15 cellular contexts compared by ENCODE assay signal in genomic region chr19:49845433-49845832, GRCh38.
"Had no signal": no experiment of that assay in that cellular context is flagged by ENCODE, and none has a peak within 500 bp of the region (broad histone marks: within the 10 kb centered on the region; RNA-seq: fewer than 3 reads in every experiment).

No MANE protein-coding gene starts in this region.

- H3K9me3 ChIP-seq: left lung, pancreas, testis had no signal

- H3K27ac Mint-ChIP-seq: activated CD4-positive, alpha-beta memory T cell treated with anti-CD3 and anti-CD28 coated beads for 36 hours; activated naive CD8-positive, alpha-beta T cell treated with anti-CD3 and anti-CD28 coated beads for 36 hours; nephron progenitor cell; stimulated activated naive CD8-positive, alpha-beta T cell treated with anti-CD3 and anti-CD28 coated beads, Interleukin-15, amount 100 ng/mL, for 72 hours had no signal

- ATAC-seq: activated T-cell treated with anti-CD3 and anti-CD28 coated beads, Interleukin-2, amount 50 U/mL, for 4 hours; esophagus mucosa; heart left ventricle; left lung; pancreas; stimulated activated naive CD8-positive, alpha-beta T cell treated with anti-CD3 and anti-CD28 coated beads, Interleukin-15, amount 100 ng/mL, for 72 hours had no signal

- H3K27ac ChIP-seq: heart left ventricle, left lung, pancreas, testis had no signal

- H3K27me3 Mint-ChIP-seq: activated CD4-positive, alpha-beta memory T cell treated with anti-CD3 and anti-CD28 coated beads for 36 hours; stimulated activated naive CD8-positive, alpha-beta T cell treated with anti-CD3 and anti-CD28 coated beads, Interleukin-15, amount 100 ng/mL, for 72 hours had no signal

- H3K4me3 Mint-ChIP-seq: activated CD4-positive, alpha-beta memory T cell treated with anti-CD3 and anti-CD28 coated beads for 36 hours; activated naive CD8-positive, alpha-beta T cell treated with anti-CD3 and anti-CD28 coated beads for 36 hours; activated T-cell treated with anti-CD3 and anti-CD28 coated beads, Interleukin-2, amount 50 U/mL, for 4 hours; nephron progenitor cell; stimulated activated naive CD8-positive, alpha-beta T cell treated with anti-CD3 and anti-CD28 coated beads, Interleukin-15, amount 100 ng/mL, for 72 hours had no signal

- H3K36me3 ChIP-seq: left lung had no signal

- DNase-seq: activated CD4-positive, alpha-beta memory T cell treated with anti-CD3 and anti-CD28 coated beads for 36 hours; activated CD4-positive, alpha-beta T cell treated with anti-CD3 and anti-CD28 coated beads for 1 hour; activated gamma-delta T cell; activated naive CD8-positive, alpha-beta T cell treated with anti-CD3 and anti-CD28 coated beads for 36 hours; activated T-cell treated with anti-CD3 and anti-CD28 coated beads, Interleukin-2, amount 50 U/mL, for 4 hours; foreskin melanocyte; heart left ventricle; left lung; mesenchymal stem cell; nephron progenitor cell; pancreas; stimulated activated CD4-positive, alpha-beta T cell treated with anti-CD3 and anti-CD28 coated beads, Interleukin-2, amount 100 ng/mL, for 48 hours; stimulated activated naive CD8-positive, alpha-beta T cell treated with anti-CD3 and anti-CD28 coated beads, Interleukin-15, amount 100 ng/mL, for 72 hours; testis had no signal

- H3K4me3 ChIP-seq: heart left ventricle, left lung, pancreas, testis had no signal
